Comparison of ENCODE assay signal across 8 cellular contexts in genomic region chr10:104580774-104581675, GRCh38.
DNase-seq lines count a peak whose midpoint lies in the region; ATAC-seq and TF ChIP-seq lines count a peak whose summit lies in the region.

No MANE protein-coding gene starts in this region.

- TF ChIP-seq CTCF in LNCaP clone FGC (IDR thresholded peaks at IDR 0.05; ENCODE audit: control insufficient read depth, extremely low read depth, insufficient read depth) (peak; percentile 82), SK-N-SH (IDR thresholded peaks at IDR 0.05) (peak; percentile 89), psoas muscle (IDR thresholded peaks at IDR 0.05) (peak; percentile 77)

- peak overlapping the region; percentile 16; the same call in 1 of the 2 replicates for H3K9ac ChIP-seq in SK-N-SH

- CTCF ChIA-PET in SK-N-SH (lab: Yijun Ruan, JAX): interaction anchor here (0.7 to 5.3 kb wide), 38 partner anchors 10 to 345 kb away, joined by 3 to 43 read pairs (median 5); partner anchors contain the start of gene CFAP58

- H3K36me3 Mint-ChIP-seq in activated naive CD4-positive, alpha-beta T cell treated with anti-CD3 and anti-CD28 coated beads, Interleukin-2, amount 50 U/mL, for 72 hours: no peaks in the 10 kb centered on the region

- no peaks in the 10 kb centered on the region for H3F3A ChIP-seq in SK-N-SH (replicated peaks; ENCODE audit: insufficient read depth)

- no peaks in the 10 kb centered on the region for H4K20me1 ChIP-seq in SK-N-SH (ENCODE audit: insufficient read depth)

- H3K36me3 ChIP-seq in SK-N-SH (replicated peaks in 1 of 2; ENCODE audit: control insufficient read depth in 1 of 2, insufficient read depth in 2 of 2, low read length in 1 of 2) (no peaks in the 10 kb centered on the region), psoas muscle (ENCODE audit: insufficient read depth in 1 of 2, low read depth in 1 of 2) (no peaks in the 10 kb centered on the region), aorta (ENCODE audit: control insufficient read depth in 1 of 2, insufficient read depth in 2 of 2, low read length in 1 of 2) (no peaks in the 10 kb centered on the region)

- ATAC-seq in GM21619 (IDR thresholded peaks at IDR 0.05; ENCODE audit: unreplicated experiment): peak; percentile 88
- peak; percentile 74 to 78 for ATAC-seq in activated naive CD4-positive, alpha-beta T cell treated with anti-CD3 and anti-CD28 coated beads, Interleukin-2, amount 50 U/mL, for 72 hours
- ATAC-seq in psoas muscle: peak; percentile 52 to 72 (median 66)
- peak; percentile 79 for ATAC-seq in aorta (ENCODE audit: low FRiP score)

- H2AFZ ChIP-seq in SK-N-SH (ENCODE audit: low read depth): peak overlapping the region; percentile 33; the same call in 1 of the 2 replicates

- no peaks in the 10 kb centered on the region for H3K27me3 ChIP-seq in SK-N-SH (ENCODE audit: insufficient read depth)
- H3K27me3 ChIP-seq in psoas muscle (ENCODE audit: insufficient read depth in 3 of 3, low read length in 2 of 3): peaks cover 0 to 5% (median 2%) of the 10 kb centered on the region in 3 donors
- H3K27me3 ChIP-seq in aorta (ENCODE audit: control insufficient read depth in 1 of 2, insufficient read depth in 2 of 2, low read length in 1 of 2): no peaks in the 10 kb centered on the region

- 40% methylated on average over 20 of the region's 20 CpGs for WGBS in SK-N-SH (ENCODE audit: low lambda C conversion rate)
- WGBS in psoas muscle, 3 donors: 39 to 43% (median 41%) methylated on average over 20 of the region's 20 CpGs
- WGBS in aorta, 2 donors: 40 to 41% methylated on average over 20 of the region's 20 CpGs

- H3K27ac Mint-ChIP-seq in activated naive CD4-positive, alpha-beta T cell treated with anti-CD3 and anti-CD28 coated beads, Interleukin-2, amount 50 U/mL, for 72 hours: no peak overlapping the region

- POLR2A ChIA-PET in SK-N-SH (lab: Yijun Ruan, JAX): no interaction called here

- TF ChIP-seq EP300 in SK-N-SH (IDR thresholded peaks at IDR 0.05; ENCODE audit: borderline replicate concordance in 1 of 2, low read depth in 1 of 2, low read length in 1 of 2): no peak

- H3K79me2 ChIP-seq in SK-N-SH (ENCODE audit: insufficient read depth): no peaks in the 10 kb centered on the region

- no peak overlapping the region for H3K4me3 ChIP-seq in LNCaP clone FGC (ENCODE audit: low read depth, low read length)
- no peak overlapping the region for H3K4me3 ChIP-seq in SK-N-SH (ENCODE audit: low read depth in 2 of 2, low read length in 1 of 2)
- no peak overlapping the region for H3K4me3 ChIP-seq in psoas muscle
- H3K4me3 ChIP-seq in aorta (ENCODE audit: low read length in 2 of 2): no peak overlapping the region

- peak; percentile 83 for TF ChIP-seq RAD21 in SK-N-SH (IDR thresholded peaks at IDR 0.05; ENCODE audit: low read length)

- H3K27ac ChIP-seq in SK-N-SH (ENCODE audit: low read depth in 2 of 2, low read length in 1 of 2) (peak overlapping the region in 1 of 2 experiments; percentile 63; a peak in 1 of 4 replicates), psoas muscle (no peak overlapping the region), aorta (ENCODE audit: low read depth in 1 of 2, low read length in 2 of 2) (no peak overlapping the region)

- intact Hi-C loops in cardiac septum (cut with DNase I) (loop anchor here (5.0 kb wide), 1 partner anchor 174 kb away; no protein-coding TSS in a partner anchor), psoas muscle (cut with DNase I) (loop anchor here (10.0 kb wide), 1 partner anchor 344 kb away; no protein-coding TSS in a partner anchor), aorta (cut with DNase I) (loop anchor here (1.0 to 2.0 kb wide), 2 partner anchors 174 to 175 kb away; no protein-coding TSS in a partner anchor)

- H3K4me1 ChIP-seq in SK-N-SH (ENCODE audit: control insufficient read depth in 1 of 2, insufficient read depth in 2 of 2, low read depth in 1 of 2, low read length in 1 of 2): no peaks in the 10 kb centered on the region; a peak in 1 of 4 replicates
- H3K4me1 ChIP-seq in psoas muscle: no peaks in the 10 kb centered on the region
- no peaks in the 10 kb centered on the region for H3K4me1 ChIP-seq in aorta (ENCODE audit: control insufficient read depth in 1 of 2, insufficient read depth in 2 of 2, low read length in 2 of 2)

- peak; percentile 17 for DNase-seq in DMS153 treated with DMSO at 0.1 percent for 48 hours (lab: John Stamatoyannopoulos, UW; ENCODE audit: unreplicated experiment)
- DNase-seq in LNCaP clone FGC (ENCODE audit: low read depth): peak; percentile 17
- peak; percentile 79 for DNase-seq in SK-N-SH
- DNase-seq in activated naive CD4-positive, alpha-beta T cell treated with anti-CD3 and anti-CD28 coated beads, Interleukin-2, amount 50 U/mL, for 72 hours (ENCODE audit: low spot score in 2 of 2): peak; percentile 60 to 84
- DNase-seq in cardiac septum (ENCODE audit: low spot score): peak; percentile 82
- peak; percentile 47 to 55 for DNase-seq in psoas muscle
- DNase-seq in aorta: peak; percentile 71 to 84

- no peaks in the 10 kb centered on the region for H3K9me2 ChIP-seq in SK-N-SH

- H3K4me2 ChIP-seq in SK-N-SH: 0 out of 2 replicates have a peak overlapping the region, but pooled peaks have one; percentile 18

- H3K9me3 ChIP-seq in SK-N-SH: no peaks in the 10 kb centered on the region
- no peaks in the 10 kb centered on the region for H3K9me3 ChIP-seq in psoas muscle
- no peaks in the 10 kb centered on the region for H3K9me3 ChIP-seq in aorta (ENCODE audit: control insufficient read depth, low read length)

- H3K9me3 Mint-ChIP-seq in activated naive CD4-positive, alpha-beta T cell treated with anti-CD3 and anti-CD28 coated beads, Interleukin-2, amount 50 U/mL, for 72 hours: peaks cover 0 to 12% of the 10 kb centered on the region in 2 donors

TF ChIP-seq in SK-N-SH, 30 proteins besides CTCF, POLR2A, EP300 and RAD21:
- TF ChIP-seq RFX5 (IDR thresholded peaks at IDR 0.05; ENCODE audit: low read length) (no peak), TEAD4 (IDR thresholded peaks at IDR 0.05; ENCODE audit: borderline replicate concordance, insufficient read depth) (no peak), MXI1 (IDR thresholded peaks at IDR 0.05; ENCODE audit: low read depth, low read length) (no peak), SMC3 (IDR thresholded peaks at IDR 0.05; ENCODE audit: low read depth, low read length) (peak; percentile 77)

Comparison
In these comparisons a context has a peak if more than half of its experiments do, and no peak if none do; other contexts are left out.
1. DNase-seq: peak in every context shown above with its lines; median percentile 82 in cardiac septum; 79 in SK-N-SH; 78 in aorta; 72 in activated naive CD4-positive, alpha-beta T cell treated with anti-CD3 and anti-CD28 coated beads, Interleukin-2, amount 50 U/mL, for 72 hours; 51 in psoas muscle; 17 in DMS153 treated with DMSO at 0.1 percent for 48 hours; 17 in LNCaP clone FGC.